In the genomic region with DNA sequence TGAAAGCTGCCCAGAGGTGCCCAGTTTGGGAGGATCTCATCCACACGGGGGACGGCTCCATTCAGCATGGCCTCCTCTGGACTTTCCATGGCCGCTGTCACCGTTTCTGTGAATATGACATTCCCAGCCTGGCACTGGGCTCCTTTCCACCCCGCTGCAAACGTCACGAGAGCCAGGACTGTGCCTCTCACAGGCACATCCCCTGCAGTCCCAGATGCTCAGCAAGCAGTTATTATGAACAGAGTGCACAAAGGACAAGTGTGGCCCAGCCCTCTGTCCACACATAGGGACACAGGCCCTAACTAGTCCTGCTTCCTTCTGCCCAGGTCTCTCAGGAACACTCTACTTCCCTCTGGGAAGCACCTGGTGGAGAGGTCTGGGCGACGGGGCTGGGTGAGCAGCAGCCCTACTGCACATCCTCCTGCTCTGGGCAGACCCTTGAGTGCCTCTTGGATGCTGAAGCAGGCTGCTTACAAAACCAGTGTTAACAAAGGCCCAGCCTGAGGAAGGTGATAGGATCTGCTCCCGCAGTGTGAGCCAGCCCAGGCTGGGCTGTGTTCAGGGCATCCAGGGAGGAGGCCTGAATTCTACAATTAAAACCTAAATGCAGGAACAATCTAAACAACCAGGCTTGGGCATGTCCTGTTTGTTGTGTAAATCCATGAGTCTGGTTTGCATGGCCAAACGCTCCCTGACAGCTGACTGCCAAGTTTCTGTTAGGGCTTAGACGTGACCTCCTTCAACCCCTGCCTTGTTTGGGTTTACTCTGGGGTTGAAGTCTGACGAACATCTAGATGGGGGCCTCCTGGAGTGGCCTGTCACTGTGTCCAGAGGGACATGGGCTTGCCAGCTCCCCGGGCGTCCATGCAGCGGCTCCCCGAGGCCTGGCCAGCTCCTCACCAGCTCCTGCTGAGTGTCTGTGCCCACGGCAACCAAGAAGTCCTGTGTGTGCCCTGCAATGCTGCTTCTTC, we compare ENCODE assay signal across 12 cellular contexts.
DNase-seq lines count a peak whose midpoint lies in the region; ATAC-seq lines count a peak whose summit lies in the region.
"Had no signal": no experiment of that assay in that cellular context is flagged by ENCODE, and none has a peak within 500 bp of the region (broad histone marks: within the 10 kb centered on the region; RNA-seq: fewer than 3 reads in every experiment).

No MANE protein-coding gene starts in this region.

- no peak for ATAC-seq in activated CD4-positive, alpha-beta T cell treated with anti-CD3 and anti-CD28 coated beads for 36 hours
- no peak for ATAC-seq in HG03159 (IDR thresholded peaks at IDR 0.05; ENCODE audit: unreplicated experiment)

- no peak overlapping the region for H3K27ac Mint-ChIP-seq in activated CD4-positive, alpha-beta memory T cell treated with anti-CD3 and anti-CD28 coated beads for 36 hours
- H3K27ac Mint-ChIP-seq in activated CD4-positive, alpha-beta memory T cell treated with anti-CD3 and anti-CD28 coated beads, Interleukin-2, amount 10 ng/mL, durations not matched to agents 7 days and 5 days: no peak overlapping the region
- no peak overlapping the region for H3K27ac Mint-ChIP-seq in activated CD4-positive, alpha-beta T cell treated with anti-CD3 and anti-CD28 coated beads for 36 hours
- H3K27ac Mint-ChIP-seq: activated naive CD8-positive, alpha-beta T cell had no signal

- no peaks in the 10 kb centered on the region for H3K4me1 ChIP-seq in urinary bladder (ENCODE audit: insufficient read depth)

- CTCF ChIA-PET in activated CD4-positive, alpha-beta memory T cell treated with anti-CD3 and anti-CD28 coated beads for 36 hours (lab: Charles Lee): no interaction called here
- CTCF ChIA-PET in activated CD4-positive, alpha-beta memory T cell treated with anti-CD3 and anti-CD28 coated beads, Interleukin-2, amount 10 ng/mL, durations not matched to agents 7 days and 5 days (lab: Charles Lee): no interaction called here
- CTCF ChIA-PET in activated CD4-positive, alpha-beta T cell treated with anti-CD3 and anti-CD28 coated beads for 36 hours (lab: Charles Lee): no interaction called here

- H3K9me3 Mint-ChIP-seq in activated CD4-positive, alpha-beta memory T cell treated with anti-CD3 and anti-CD28 coated beads for 36 hours: no peaks in the 10 kb centered on the region
- H3K9me3 Mint-ChIP-seq in activated CD4-positive, alpha-beta memory T cell treated with anti-CD3 and anti-CD28 coated beads, Interleukin-2, amount 10 ng/mL, durations not matched to agents 7 days and 5 days: no peaks in the 10 kb centered on the region
- no peaks in the 10 kb centered on the region for H3K9me3 Mint-ChIP-seq in activated CD4-positive, alpha-beta T cell treated with anti-CD3 and anti-CD28 coated beads for 36 hours (ENCODE audit: low read depth)

- H3K36me3 Mint-ChIP-seq in activated CD4-positive, alpha-beta memory T cell treated with anti-CD3 and anti-CD28 coated beads for 36 hours: no peaks in the 10 kb centered on the region
- H3K36me3 Mint-ChIP-seq in activated CD4-positive, alpha-beta memory T cell treated with anti-CD3 and anti-CD28 coated beads, Interleukin-2, amount 10 ng/mL, durations not matched to agents 7 days and 5 days (ENCODE audit: low read depth): no peaks in the 10 kb centered on the region
- H3K36me3 Mint-ChIP-seq in activated CD4-positive, alpha-beta T cell treated with anti-CD3 and anti-CD28 coated beads for 36 hours (ENCODE audit: low read depth): no peaks in the 10 kb centered on the region
- H3K36me3 Mint-ChIP-seq: activated naive CD8-positive, alpha-beta T cell had no signal

- H3K4me3 Mint-ChIP-seq in activated CD4-positive, alpha-beta memory T cell treated with anti-CD3 and anti-CD28 coated beads for 36 hours: no peak overlapping the region
- no peak overlapping the region for H3K4me3 Mint-ChIP-seq in activated CD4-positive, alpha-beta memory T cell treated with anti-CD3 and anti-CD28 coated beads, Interleukin-2, amount 10 ng/mL, durations not matched to agents 7 days and 5 days
- H3K4me3 Mint-ChIP-seq in activated CD4-positive, alpha-beta T cell treated with anti-CD3 and anti-CD28 coated beads for 36 hours: no peak overlapping the region
- H3K4me3 Mint-ChIP-seq: activated naive CD8-positive, alpha-beta T cell had no signal

- H3K27ac ChIP-seq in cingulate gyrus (ENCODE audit: low read depth, low read length) (peak overlapping the region; percentile 54), urinary bladder (ENCODE audit: low read depth) (peak overlapping the region; percentile 28)
- H3K27ac ChIP-seq: thyroid gland had no signal

- intact Hi-C loops in activated CD4-positive, alpha-beta memory T cell treated with anti-CD3 and anti-CD28 coated beads for 36 hours (cut with micrococcal nuclease): no loop called here
- intact Hi-C loops in activated CD4-positive, alpha-beta T cell treated with anti-CD3 and anti-CD28 coated beads for 36 hours (cut with DNase I, micrococcal nuclease): no loop called here

- no peaks in the 10 kb centered on the region for H3K4me1 Mint-ChIP-seq in activated CD4-positive, alpha-beta memory T cell treated with anti-CD3 and anti-CD28 coated beads for 36 hours (ENCODE audit: low read depth)
- H3K4me1 Mint-ChIP-seq in activated CD4-positive, alpha-beta memory T cell treated with anti-CD3 and anti-CD28 coated beads, Interleukin-2, amount 10 ng/mL, durations not matched to agents 7 days and 5 days: no peaks in the 10 kb centered on the region
- H3K4me1 Mint-ChIP-seq in activated CD4-positive, alpha-beta T cell treated with anti-CD3 and anti-CD28 coated beads for 36 hours: no peaks in the 10 kb centered on the region

- POLR2A ChIA-PET in activated CD4-positive, alpha-beta memory T cell treated with anti-CD3 and anti-CD28 coated beads for 36 hours (lab: Charles Lee): no interaction called here
- POLR2A ChIA-PET in activated CD4-positive, alpha-beta memory T cell treated with anti-CD3 and anti-CD28 coated beads, Interleukin-2, amount 10 ng/mL, durations not matched to agents 7 days and 5 days (lab: Charles Lee): no interaction called here
- POLR2A ChIA-PET in activated CD4-positive, alpha-beta T cell treated with anti-CD3 and anti-CD28 coated beads for 36 hours (lab: Charles Lee): interaction anchor here (0.8 kb wide), 1 partner anchor 979 kb away, joined by 3 read pairs; no protein-coding TSS in a partner anchor

- 55% methylated on average over 18 of the region's 18 CpGs for WGBS in urinary bladder

- no peaks in the 10 kb centered on the region for H3K36me3 ChIP-seq in urinary bladder (ENCODE audit: insufficient read depth)
- H3K36me3 ChIP-seq: thyroid gland had no signal

- H3K4me3 ChIP-seq in urinary bladder (ENCODE audit: low read depth, low read length): no peak overlapping the region
- H3K4me3 ChIP-seq: thyroid gland had no signal

- DNase-seq in activated CD4-positive, alpha-beta memory T cell treated with anti-CD3 and anti-CD28 coated beads for 36 hours: peak; percentile 3
- DNase-seq in activated CD4-positive, alpha-beta memory T cell treated with anti-CD3 and anti-CD28 coated beads, Interleukin-2, amount 10 ng/mL, durations not matched to agents 7 days and 5 days: no peak
- DNase-seq in mesenteric fat pad (ENCODE audit: low spot score) (peak; percentile 88), germinal center (ENCODE audit: low spot score) (no peak)
- no peak for DNase-seq in activated CD4-positive, alpha-beta T cell treated with anti-CD3 and anti-CD28 coated beads for 36 hours
- DNase-seq: NCI-H2227 treated with DMSO at 0.1 percent for 48 hours; stimulated activated CD4-positive, alpha-beta T cell treated with anti-CD3 and anti-CD28 coated beads, Interleukin-2, amount 100 ng/mL, for 24 hours had no signal

- no peaks in the 10 kb centered on the region for H3K27me3 Mint-ChIP-seq in activated CD4-positive, alpha-beta memory T cell treated with anti-CD3 and anti-CD28 coated beads for 36 hours
- no peaks in the 10 kb centered on the region for H3K27me3 Mint-ChIP-seq in activated CD4-positive, alpha-beta memory T cell treated with anti-CD3 and anti-CD28 coated beads, Interleukin-2, amount 10 ng/mL, durations not matched to agents 7 days and 5 days
- H3K27me3 Mint-ChIP-seq in activated CD4-positive, alpha-beta T cell treated with anti-CD3 and anti-CD28 coated beads for 36 hours: no peaks in the 10 kb centered on the region
- H3K27me3 Mint-ChIP-seq: activated naive CD8-positive, alpha-beta T cell had no signal

Comparison
In these comparisons a context has a peak if more than half of its experiments do, and no peak if none do; other contexts are left out.
1. DNase-seq: peak in activated CD4-positive, alpha-beta memory T cell treated with anti-CD3 and anti-CD28 coated beads for 36 hours (single experiment) and mesenteric fat pad (single experiment); none in activated CD4-positive, alpha-beta memory T cell treated with anti-CD3 and anti-CD28 coated beads, Interleukin-2, amount 10 ng/mL, durations not matched to agents 7 days and 5 days (single experiment), activated CD4-positive, alpha-beta T cell treated with anti-CD3 and anti-CD28 coated beads for 36 hours (single experiment) and germinal center (single experiment).